ENCODE assay signal across 13 cellular contexts in the genomic region with DNA sequence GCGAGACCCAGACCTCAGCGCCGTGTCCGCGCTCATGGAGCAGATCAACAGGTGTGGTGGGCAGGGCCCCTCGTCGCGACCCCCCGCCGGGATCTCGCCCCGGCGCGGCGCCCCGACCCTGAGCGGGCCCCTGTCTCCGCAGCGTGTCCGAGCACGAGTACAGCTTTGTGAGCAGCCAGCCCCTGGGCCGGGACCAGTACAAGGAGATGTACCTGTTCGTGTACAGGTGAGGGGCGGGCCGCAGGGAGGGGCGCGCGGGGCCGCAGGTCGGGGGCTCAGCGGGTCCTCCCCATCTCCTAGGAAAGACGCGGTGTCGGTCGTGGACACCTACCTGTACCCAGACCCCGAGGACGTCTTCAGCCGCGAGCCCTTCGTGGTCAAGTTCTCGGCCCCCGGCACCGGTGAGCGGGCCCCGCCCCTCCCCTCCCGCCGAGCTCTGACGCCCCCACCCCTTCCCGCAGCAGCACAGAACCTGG. TPM values are rescaled to one million over a fixed set of nuclear protein-coding genes. Genes with fewer than 3 reads are reported as not detected.
DNase-seq lines count a peak whose midpoint lies in the region; ATAC-seq and TF ChIP-seq lines count a peak whose summit lies in the region.
"Had no signal": no experiment of that assay in that cellular context is flagged by ENCODE, and none has a peak within 500 bp of the region (broad histone marks: within the 10 kb centered on the region; RNA-seq: fewer than 3 reads in every experiment).

No MANE protein-coding gene starts in this region.

- peak overlapping the region; percentile 38 for H3K4me3 Mint-ChIP-seq in endodermal cell
- H3K4me3 Mint-ChIP-seq in neural crest cell: peak overlapping the region; percentile 54
- H3K4me3 Mint-ChIP-seq: T-helper 17 cell had no signal

- TF ChIP-seq POLR2A in HCT116 (IDR thresholded peaks at IDR 0.05; ENCODE audit: borderline replicate concordance, extremely low read depth, insufficient read depth, insufficient read length): no peak

- H3K9me3 Mint-ChIP-seq in endodermal cell: no peaks in the 10 kb centered on the region
- H3K9me3 Mint-ChIP-seq in neural crest cell: no peaks in the 10 kb centered on the region

- H3K27ac ChIP-seq in HCT116 (ENCODE audit: low read depth, low read length): no peak overlapping the region
- H3K27ac ChIP-seq in endodermal cell (ENCODE audit: low read depth, low read length): no peak overlapping the region
- H3K27ac ChIP-seq: epithelial cell of prostate had no signal

- H3K36me3 ChIP-seq in HCT116 (ENCODE audit: control insufficient read depth in 1 of 2, insufficient read depth in 2 of 2, low read length in 2 of 2): peaks cover 0 to 3% of the 10 kb centered on the region in 2 experiments; a peak in 1 of 4 replicates
- peaks cover 10% of the 10 kb centered on the region for H3K36me3 ChIP-seq in endodermal cell (ENCODE audit: control insufficient read depth, insufficient read depth, low read length)

- H3K27me3 ChIP-seq in HCT116 (ENCODE audit: insufficient read depth, low read length) (no peaks in the 10 kb centered on the region), endodermal cell (ENCODE audit: control insufficient read depth, insufficient read depth, low read length, poor library complexity, severe bottlenecking) (peaks cover 25% of the 10 kb centered on the region)

- H4K20me1 ChIP-seq in HCT116 (ENCODE audit: insufficient read depth): no peaks in the 10 kb centered on the region

- no peak overlapping the region for H3K4me3 ChIP-seq in HCT116 (replicated peaks in 1 of 2; ENCODE audit: low read depth in 1 of 2, low read length in 2 of 2)
- peak overlapping the region; percentile 56 for H3K4me3 ChIP-seq in endodermal cell (ENCODE audit: low read length)

- TF ChIP-seq CTCF in HCT116 (IDR thresholded peaks at IDR 0.05 in 2 of 3, conservative IDR thresholded peaks at IDR 0.05 in 1 of 3; ENCODE audit: borderline replicate concordance in 1 of 3, insufficient read depth in 1 of 3, low read depth in 2 of 3, low read length in 2 of 3): no peak
- no peak for TF ChIP-seq CTCF in endodermal cell (conservative IDR thresholded peaks at IDR 0.05)
- no peak for TF ChIP-seq CTCF in neural crest cell (conservative IDR thresholded peaks at IDR 0.05)

- H3K79me2 ChIP-seq in HCT116 (ENCODE audit: insufficient read depth, low read length): no peaks in the 10 kb centered on the region

- intact Hi-C loops in HCT116 (cut with micrococcal nuclease): no loop called here

- POLR2A ChIA-PET in HCT116 (lab: Charles Lee): no interaction called here

- no peak overlapping the region for H2AFZ ChIP-seq in HCT116 (ENCODE audit: low read depth, low read length, poor library complexity, severe bottlenecking)

- BruUV-seq in HCT116 (replicated peaks; lab: Mats Ljungman, UMichigan): no TSS peak

- H3K36me3 Mint-ChIP-seq in endodermal cell (ENCODE audit: low read depth) (peaks cover 13% of the 10 kb centered on the region), neural crest cell (ENCODE audit: low read depth) (peaks cover 2% of the 10 kb centered on the region)

- no peak for TF ChIP-seq RAD21 in HCT116 (IDR thresholded peaks at IDR 0.05; ENCODE audit: low read depth)

- no peak for DNase-seq in HCT116 (ENCODE audit: low read depth, low spot score)
- DNase-seq in endodermal cell: no peak
- DNase-seq in neural crest cell (ENCODE audit: low read depth, low spot score): no peak
- DNase-seq in NCI-H524 treated with DMSO at 0.1 percent for 48 hours (lab: John Stamatoyannopoulos, UW): no peak
- DNase-seq in NCI-H69 (lab: John Stamatoyannopoulos, UW): no peak
- no peak for DNase-seq in activated CD4-positive, alpha-beta T cell treated with anti-CD3 and anti-CD28 coated beads for 1 hour
- DNase-seq: aorta; Karpas-422; left cardiac atrium; PC-3; stimulated activated CD4-positive, alpha-beta T cell treated with anti-CD3 and anti-CD28 coated beads, Interleukin-4, amount 100 ng/mL, for 4 hours; T-helper 17 cell had no signal

- H3K27ac Mint-ChIP-seq in endodermal cell (no peak overlapping the region), neural crest cell (ENCODE audit: unreplicated experiment) (no peak overlapping the region)
- H3K27ac Mint-ChIP-seq: T-helper 17 cell had no signal

- RAD21 ChIA-PET in HCT116 (lab: Charles Lee; ENCODE audit: low non-redundant PET in 1 of 2, low total read pairs in 2 of 2, uncharacterized antibody in 2 of 2, unreplicated experiment in 2 of 2): no interaction called here

- no peak overlapping the region for H3K9ac ChIP-seq in HCT116 (ENCODE audit: low read length)
- H3K9ac ChIP-seq in endodermal cell (ENCODE audit: extremely low read depth, low read length, poor library complexity, severe bottlenecking): no peak overlapping the region

- WGBS in endodermal cell (ENCODE audit: insufficient coverage in 1 of 2, insufficient read length in 1 of 2), 2 experiments: 9 to 13% methylated on average over 11 to 49 of the region's 49 CpGs

- H3K4me1 Mint-ChIP-seq in endodermal cell (no peaks in the 10 kb centered on the region), neural crest cell (no peaks in the 10 kb centered on the region)

- no peaks in the 10 kb centered on the region for H3K9me2 ChIP-seq in HCT116 (ENCODE audit: insufficient read depth)

- H3K4me1 ChIP-seq in HCT116 (ENCODE audit: control insufficient read depth in 1 of 2, insufficient read depth in 2 of 2, low read length in 2 of 2) (peaks cover 0 to 14% of the 10 kb centered on the region in 2 experiments; a peak in 3 of 4 replicates), endodermal cell (ENCODE audit: control insufficient read depth, insufficient read depth, low read length) (no peaks in the 10 kb centered on the region)

- H3K27me3 Mint-ChIP-seq in endodermal cell (ENCODE audit: insufficient read depth) (peaks cover 22% of the 10 kb centered on the region), neural crest cell (ENCODE audit: low read depth) (peaks cover 37% of the 10 kb centered on the region)
- H3K27me3 Mint-ChIP-seq: T-helper 17 cell had no signal

- H3K9me3 ChIP-seq in HCT116 (ENCODE audit: control insufficient read depth in 1 of 2, insufficient read depth in 1 of 2, low read depth in 1 of 2, low read length in 2 of 2): no peaks in the 10 kb centered on the region
- H3K9me3 ChIP-seq in endodermal cell (ENCODE audit: control insufficient read depth, low read length): no peaks in the 10 kb centered on the region

- CTCF ChIA-PET in HCT116 (lab: Charles Lee): no interaction called here

- no peak overlapping the region for H3K4me2 ChIP-seq in HCT116 (ENCODE audit: low read length)

- no peak for ATAC-seq in HCT116
- ATAC-seq: T-helper 17 cell had no signal

TF ChIP-seq in HCT116, 20 proteins besides CTCF, POLR2A, EP300 and RAD21:
- no peak for TF ChIP-seq ZNF274 (IDR thresholded peaks at IDR 0.05; ENCODE audit: low read depth, low read length)
- 0 out of 2 replicates have a peak, but pooled peaks have one; percentile 14 for TF ChIP-seq POLR2AphosphoS5 (IDR thresholded peaks at IDR 0.05; ENCODE audit: low read depth, low read length)
- no peak for TF ChIP-seq EZH2 (IDR thresholded peaks at IDR 0.05)

RNA-seq across cellular contexts. Expression of a gene that starts 0.9 kb away (rescaled TPM):
- total RNA-seq in HCT116 (2021; ENCODE audit: unreplicated experiment): 1.9 TPM
- 1.0 and 1.3 TPM in 2 replicates for polyA plus RNA-seq in HCT116 (2012)
- total RNA-seq in endodermal cell: 1 to 10 TPM in 1 of 2 donors, under 1 TPM in 1; 0.35 to 1.3 TPM
- polyA plus RNA-seq in endodermal cell (2013, experiment 1 of 2): 0.53 TPM
- polyA plus RNA-seq in endodermal cell (2013, experiment 2 of 2): 0.83 TPM
- 1.6 and 2.6 TPM in 2 replicates for total RNA-seq in neural crest cell

RNA-seq across cellular contexts. Expression of a gene that starts 13.7 kb away (rescaled TPM):
- total RNA-seq in HCT116 (2021; ENCODE audit: unreplicated experiment) (40.7 TPM), endodermal cell (10 to 100 TPM; 24.5 to 29.6 TPM), neural crest cell (37.5 and 38.9 TPM in 2 replicates)
- 31.0 and 38.0 TPM in 2 replicates for polyA plus RNA-seq in HCT116 (2012)
- 25.0 TPM for polyA plus RNA-seq in endodermal cell (2013, experiment 1 of 2)
- 18.9 TPM for polyA plus RNA-seq in endodermal cell (2013, experiment 2 of 2)

RNA-seq across cellular contexts. Expression of a gene that starts 14.3 kb away (rescaled TPM):
- 140 TPM for total RNA-seq in HCT116 (2021; ENCODE audit: unreplicated experiment)
- 146 and 163 TPM in 2 replicates for polyA plus RNA-seq in HCT116 (2012)
- total RNA-seq in endodermal cell: 10 to 100 TPM; 75.8 to 94.7 TPM
- polyA plus RNA-seq in endodermal cell (2013, experiment 1 of 2): 81.0 TPM
- polyA plus RNA-seq in endodermal cell (2013, experiment 2 of 2): 77.4 TPM
- total RNA-seq in neural crest cell: 71.9 and 79.2 TPM in 2 replicates

RNA-seq across cellular contexts. Expression of a gene that starts 22.5 kb away (rescaled TPM):
- total RNA-seq in HCT116 (2021; ENCODE audit: unreplicated experiment) (32.6 TPM), endodermal cell (10 to 100 TPM; 31.0 to 32.0 TPM), neural crest cell (47.3 and 50.2 TPM in 2 replicates)
- polyA plus RNA-seq in HCT116 (2012): 21.2 and 22.3 TPM in 2 replicates
- 32.6 TPM for polyA plus RNA-seq in endodermal cell (2013, experiment 1 of 2)
- polyA plus RNA-seq in endodermal cell (2013, experiment 2 of 2): 31.5 TPM

RNA-seq across cellular contexts. Expression of a gene that starts 26.5 kb away (rescaled TPM):
- total RNA-seq in HCT116 (2021; ENCODE audit: unreplicated experiment): 9.8 TPM
- polyA plus RNA-seq in HCT116 (2012): 7.8 and 8.4 TPM in 2 replicates
- total RNA-seq in endodermal cell: 10 to 100 TPM in 1 of 2 donors, 1 to 10 TPM in 1; 7.7 to 15.0 TPM
- polyA plus RNA-seq in endodermal cell (2013, experiment 1 of 2): 17.3 TPM
- polyA plus RNA-seq in endodermal cell (2013, experiment 2 of 2): 15.4 TPM
- 31.2 and 32.0 TPM in 2 replicates for total RNA-seq in neural crest cell
